ENCODE assay signal across 8 cellular contexts in the genomic region with DNA sequence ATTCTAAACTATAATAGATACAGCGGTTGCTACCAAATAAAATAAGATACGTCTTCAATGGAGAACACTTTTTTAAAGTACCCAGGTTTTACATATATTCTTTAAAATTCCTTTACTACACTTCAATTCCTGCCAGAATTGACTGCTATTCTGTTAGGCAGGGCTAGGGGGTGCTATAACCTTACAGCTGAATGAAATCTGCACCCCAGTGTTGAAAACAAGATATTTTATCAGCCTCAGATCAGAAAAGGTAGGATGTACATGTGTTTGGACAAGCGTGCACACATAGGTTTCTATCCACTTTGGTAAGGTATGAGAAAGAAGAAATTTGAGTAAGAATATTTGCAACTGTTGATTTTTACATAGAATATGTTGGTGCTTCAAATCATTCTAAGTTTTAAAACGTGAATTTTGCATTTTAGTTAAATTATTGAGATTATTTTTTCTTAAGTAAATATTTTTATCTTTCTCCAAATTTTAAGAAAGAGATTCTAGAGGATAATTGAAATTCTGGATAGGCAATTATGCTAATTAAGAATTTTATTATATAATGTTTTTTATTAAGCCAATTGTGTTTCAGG.
DNase-seq lines count a peak whose midpoint lies in the region; ATAC-seq and TF ChIP-seq lines count a peak whose summit lies in the region.
"Had no signal": no experiment of that assay in that cellular context is flagged by ENCODE, and none has a peak within 500 bp of the region (broad histone marks: within the 10 kb centered on the region; RNA-seq: fewer than 3 reads in every experiment).

No MANE protein-coding gene starts in this region.

- H3K4me2 ChIP-seq in fibroblast of lung (ENCODE audit: extremely low read depth, insufficient read depth, low read length), result no peak overlapping the region

- POLR2A ChIA-PET in GM10248 (lab: Yijun Ruan, JAX), result no interaction called here

- TF ChIP-seq CTCF in GM10248 (IDR thresholded peaks at IDR 0.05; ENCODE audit: control extremely low read depth, extremely low read depth, low read depth, missing control alignments) (peak; percentile 81), fibroblast of lung (conservative IDR thresholded peaks at IDR 0.05 in 1 of 2, IDR thresholded peaks at IDR 0.05 in 1 of 2; ENCODE audit: low read depth in 1 of 2, low read length in 2 of 2) (peak; percentile 97), Peyer's patch (IDR thresholded peaks at IDR 0.05) (peak in 3 of 6 experiments; percentile 42 to 46 (median 43))

- TF ChIP-seq POLR2A in Peyer's patch (IDR thresholded peaks at IDR 0.05), result no peak

- H3K4me3 ChIP-seq in fibroblast of lung (replicated peaks in 1 of 4; ENCODE audit: control extremely low read depth in 1 of 4, insufficient read depth in 1 of 4, low read depth in 3 of 4, low read length in 4 of 4), result no peak overlapping the region
- no peak overlapping the region for H3K4me3 ChIP-seq in Peyer's patch

- DNase-seq in GM10248 (ENCODE audit: extremely low spot score) (peak; percentile 24), HT-29 (ENCODE audit: low spot score) (peak; percentile 44), RKO (ENCODE audit: low spot score) (peak; percentile 56), fibroblast of lung (ENCODE audit: low read depth in 2 of 2) (peak; percentile 29 to 69), retina (peak; percentile 34), Peyer's patch (no peak)

- peak; percentile 83 for ATAC-seq in GM21367 (IDR thresholded peaks at IDR 0.05; ENCODE audit: unreplicated experiment)
- ATAC-seq: activated naive CD4-positive, alpha-beta T cell treated with anti-CD3 and anti-CD28 coated beads, Interleukin-2, amount 50 U/mL, for 72 hours had no signal

- H3K27me3 ChIP-seq in fibroblast of lung (ENCODE audit: control insufficient read depth, insufficient read depth, low read length), result no peaks in the 10 kb centered on the region
- H3K27me3 ChIP-seq in Peyer's patch, result no peaks in the 10 kb centered on the region

- no peaks in the 10 kb centered on the region for H4K20me1 ChIP-seq in fibroblast of lung (ENCODE audit: control insufficient read depth, extremely low read depth, insufficient read depth, low read length)

- no peak overlapping the region for H2AFZ ChIP-seq in fibroblast of lung (ENCODE audit: low read length)

- no peak overlapping the region for H3K9ac ChIP-seq in fibroblast of lung (ENCODE audit: insufficient read depth, low read length)

- H3K4me1 ChIP-seq in fibroblast of lung (ENCODE audit: control insufficient read depth, extremely low read depth, insufficient read depth, low read length), result no peaks in the 10 kb centered on the region
- no peaks in the 10 kb centered on the region for H3K4me1 ChIP-seq in Peyer's patch

- no peaks in the 10 kb centered on the region for H3K36me3 ChIP-seq in fibroblast of lung (ENCODE audit: control insufficient read depth, insufficient read depth, low read length)
- no peaks in the 10 kb centered on the region for H3K36me3 ChIP-seq in Peyer's patch

- no peaks in the 10 kb centered on the region for H3K79me2 ChIP-seq in fibroblast of lung (ENCODE audit: control insufficient read depth, insufficient read depth, low read length)

- H3K9me3 ChIP-seq in fibroblast of lung (ENCODE audit: control insufficient read depth, insufficient read depth, low read depth, low read length), result no peaks in the 10 kb centered on the region
- no peaks in the 10 kb centered on the region for H3K9me3 ChIP-seq in Peyer's patch

- CTCF ChIA-PET in GM10248 (lab: Yijun Ruan, JAX), result interaction anchor here (0.8 to 1.6 kb wide), 6 partner anchors 8 to 56 kb away, joined by 3 to 13 read pairs (median 5); no protein-coding TSS in a partner anchor

- H3K27ac ChIP-seq in fibroblast of lung (ENCODE audit: insufficient read depth, low read length) (no peak overlapping the region), Peyer's patch (no peak overlapping the region)

Comparison
In these comparisons a context has a peak if more than half of its experiments do, and no peak if none do; other contexts are left out.
1. DNase-seq: peak in GM10248 (single experiment), HT-29 (single experiment), RKO (single experiment), fibroblast of lung (2 of 2) and retina (single experiment); none in Peyer's patch (0 of 3).